Comparison of ENCODE assay signal across 8 cellular contexts in the genomic region with DNA sequence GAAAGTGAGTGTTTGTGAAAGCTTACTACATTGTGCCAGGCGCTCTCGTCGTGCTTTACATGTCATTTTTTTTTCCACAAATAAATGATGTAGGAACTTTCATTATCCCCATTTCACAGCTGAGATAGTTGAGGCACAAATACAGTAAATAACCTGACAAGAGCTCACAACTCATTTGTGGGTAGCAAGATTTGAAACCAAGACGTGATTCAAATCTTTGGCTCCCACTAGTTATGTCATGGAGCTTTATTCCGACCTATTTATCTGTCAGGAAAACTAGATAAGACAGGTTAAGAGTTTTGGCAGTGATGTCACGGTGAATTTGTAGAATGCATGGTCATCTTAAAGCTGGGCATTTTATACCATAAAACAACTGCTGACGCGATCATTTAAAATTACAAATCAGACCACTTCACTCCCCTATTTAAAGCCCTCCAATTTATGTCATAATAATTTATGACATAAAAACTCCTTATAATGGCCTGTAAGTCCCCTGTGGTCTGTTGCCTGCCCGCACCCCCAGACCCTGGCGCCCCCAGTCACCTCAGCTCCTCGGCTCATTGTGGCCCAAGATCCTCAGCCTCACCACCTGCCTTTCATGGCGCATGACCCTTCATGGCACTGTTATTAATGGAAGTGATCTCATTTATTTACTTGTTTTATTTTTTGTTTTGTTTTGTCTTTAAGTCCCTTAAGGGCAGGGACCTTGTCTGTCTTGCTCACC. TPM values are rescaled to one million over a fixed set of nuclear protein-coding genes. Genes with fewer than 3 reads are reported as not detected.
DNase-seq lines count a peak whose midpoint lies in the region; ATAC-seq, FAIRE-seq and TF ChIP-seq lines count a peak whose summit lies in the region.

No MANE protein-coding gene starts in this region.

- no peak for TF ChIP-seq POLR2A in K562 (conservative IDR thresholded peaks at IDR 0.05)

- 81% methylated on average over 12 of the region's 12 CpGs for WGBS in HUES64
- 60% methylated on average over 12 of the region's 12 CpGs for WGBS in K562 (ENCODE audit: insufficient coverage, low coverage, missing lambda C conversion rate)
- 81 to 93% methylated on average over 4 to 5 of the region's 12 CpGs for WGBS in mesodermal cell (ENCODE audit: insufficient coverage in 2 of 2), 2 experiments

- H4K20me1 ChIP-seq in K562 (replicated peaks; ENCODE audit: control insufficient read depth, insufficient read depth, low read length): peaks cover 14% of the 10 kb centered on the region

- H3K9me1 ChIP-seq in K562 (ENCODE audit: control insufficient read depth, insufficient read depth, low read length): no peaks in the 10 kb centered on the region

- H3K79me2 ChIP-seq in K562 (ENCODE audit: control insufficient read depth, insufficient read depth, low read length): peaks cover 44% of the 10 kb centered on the region

- POLR2A ChIA-PET in K562 (lab: Yijun Ruan, JAX): interaction anchor here (0.6 to 1.8 kb wide), 9 partner anchors 10 to 437 kb away, joined by 3 to 6 read pairs (median 4); a partner anchor contains a TSS

- H3K4me3 ChIP-seq in HUES64 (ENCODE audit: low read length) (peak overlapping the region; percentile 92), K562 (peak overlapping the region; percentile 91), mesodermal cell (ENCODE audit: extremely low read depth, insufficient read depth, low read length, poor library complexity, severe bottlenecking) (peak overlapping the region; percentile 99)

- no peak for FAIRE-seq in K562 (lab: Jason Lieb, UNC)

- no peak for TF ChIP-seq EP300 in K562 (IDR thresholded peaks at IDR 0.05; ENCODE audit: low read length)

- TF ChIP-seq CTCF in K562 (IDR thresholded peaks at IDR 0.05 in 2 of 3, conservative IDR thresholded peaks at IDR 0.05 in 1 of 3; ENCODE audit: insufficient read depth in 2 of 3, low read depth in 1 of 3, low read length in 3 of 3) (no peak), GM13977 (IDR thresholded peaks at IDR 0.05; ENCODE audit: extremely low read depth, insufficient read depth, missing control alignments) (no peak)

- DNase-seq in D341Med (ENCODE audit: low spot score) (peak; percentile 46), K562 (ENCODE audit: extremely low read depth in 1 of 4, low spot score in 3 of 4) (no peak), DMS 273 (lab: John Stamatoyannopoulos, UW; ENCODE audit: unreplicated experiment) (no peak), GM13977 (ENCODE audit: low spot score) (no peak)

- H3K27ac ChIP-seq in HUES64 (ENCODE audit: low read depth, low read length): peak overlapping the region; percentile 99; the same call in 1 of the 2 replicates
- peak overlapping the region; percentile 99 for H3K27ac ChIP-seq in K562 (ENCODE audit: extremely low read depth, low read depth, low read length)
- H3K27ac ChIP-seq in mesodermal cell (ENCODE audit: low read depth, low read length, severe bottlenecking): peak overlapping the region; percentile 100

- peak overlapping the region; percentile 95 for H2AFZ ChIP-seq in K562 (ENCODE audit: low read depth, low read length)

- H3K4me1 ChIP-seq in HUES64 (ENCODE audit: insufficient read depth, low read length) (peaks cover 18% of the 10 kb centered on the region; the same call in 1 of the 2 replicates), K562 (replicated peaks in 1 of 2; ENCODE audit: control insufficient read depth in 2 of 2, insufficient read depth in 2 of 2, low read length in 2 of 2) (peaks cover 8 to 10% of the 10 kb centered on the region in 2 experiments; a peak in 4 of 5 replicates), mesodermal cell (ENCODE audit: control insufficient read depth, insufficient read depth, low read length, poor library complexity, severe bottlenecking) (peaks cover 7% of the 10 kb centered on the region)

- intact Hi-C loops in K562 (cut with micrococcal nuclease): loop anchor here (5.0 to 10.0 kb wide), 3 partner anchors 53 to 300 kb away; a partner anchor contains a TSS

- peaks cover 24% of the 10 kb centered on the region for H3K36me3 ChIP-seq in HUES64 (ENCODE audit: insufficient read depth, low read length)
- H3K36me3 ChIP-seq in K562 (ENCODE audit: control insufficient read depth, insufficient read depth, low read length): peaks cover 31% of the 10 kb centered on the region
- H3K36me3 ChIP-seq in mesodermal cell (ENCODE audit: control insufficient read depth, insufficient read depth, low read length): peaks cover 29% of the 10 kb centered on the region

- BruUV-seq in K562 (replicated peaks; lab: Mats Ljungman, UMichigan): TSS peak; percentile 84

- H3K9me3 ChIP-seq in HUES64 (ENCODE audit: insufficient read depth, low read depth, low read length): no peaks in the 10 kb centered on the region
- no peaks in the 10 kb centered on the region for H3K9me3 ChIP-seq in K562 (replicated peaks; ENCODE audit: control insufficient read depth, insufficient read depth, low read depth, low read length)
- H3K9me3 ChIP-seq in mesodermal cell (ENCODE audit: control insufficient read depth, low read length): no peaks in the 10 kb centered on the region

- ATAC-seq in K562: no peak
- no peak for ATAC-seq in GM21786 (IDR thresholded peaks at IDR 0.05; ENCODE audit: unreplicated experiment)
- ATAC-seq in GM19023 (IDR thresholded peaks at IDR 0.05; ENCODE audit: unreplicated experiment): no peak

- in situ Hi-C loops in K562 (cut with MboI) (no loop called here), GM13977 (cut with MboI; ENCODE audit: low pct_unique_long_range_greater_than_20kb, low sequenced_read_pairs, unreplicated experiment) (no loop called here)

- H3K9ac ChIP-seq in HUES64 (ENCODE audit: low read depth, low read length) (peak overlapping the region; percentile 98), K562 (ENCODE audit: insufficient read depth in 1 of 2, low read depth in 2 of 2, low read length in 2 of 2) (peak overlapping the region in 1 of 2 experiments; percentile 99; a peak in 2 of 4 replicates)

- H3K4me2 ChIP-seq in K562 (ENCODE audit: insufficient read depth, low read length): peak overlapping the region; percentile 99

- no peak for TF ChIP-seq RAD21 in K562 (CRISPR knock-in tag; conservative IDR thresholded peaks at IDR 0.05 in 1 of 2, IDR thresholded peaks at IDR 0.05 in 1 of 2)

- CTCF ChIA-PET in K562 (lab: Yijun Ruan, JAX; ENCODE audit: low intra/inter-chr PET ratio): interaction anchor here (0.6 kb wide), 1 partner anchor 168 kb away, joined by 3 read pairs; no protein-coding TSS in a partner anchor

- no peaks in the 10 kb centered on the region for H3K27me3 ChIP-seq in HUES64 (ENCODE audit: insufficient read depth, low read length)
- H3K27me3 ChIP-seq in K562 (ENCODE audit: control insufficient read depth in 2 of 2, insufficient read depth in 2 of 2, low read length in 2 of 2): no peaks in the 10 kb centered on the region

RNA-seq across cellular contexts. Expression of a gene that starts 0.7 kb away (rescaled TPM):
- polyA plus RNA-seq in HUES64 (2013, experiment 1 of 2): 31.7 TPM
- 35.8 TPM for polyA plus RNA-seq in HUES64 (2013, experiment 2 of 2)
- 27.7 and 57.5 TPM in 2 replicates for total RNA-seq in K562 (2011; cell fraction: chromatin; rRNA removed; ENCODE audit: low replicate concordance)
- 17.0 and 21.7 TPM in 2 replicates for total RNA-seq in K562 (2011; cell fraction: nucleolus; rRNA removed)
- 38.3 and 54.1 TPM in 2 replicates for total RNA-seq in K562 (2011; cell fraction: nucleoplasm; rRNA removed)
- 32.4 and 36.9 TPM in 2 replicates for total RNA-seq in K562 (2014; rRNA removed)
- total RNA-seq in K562 (2014; rRNA removed; fragmentation: Illumina TruSeq; extraction: Trizol): 67.4 and 76.1 TPM in 2 replicates
- total RNA-seq in K562 (2015; rRNA removed; fragmentation: Illumina TruSeq; extraction: Trizol): 59.4 and 64.1 TPM in 2 replicates
- total RNA-seq in K562 (2021): 69.8 and 72.8 TPM in 2 replicates
- 51.8 and 54.1 TPM in 2 replicates for polyA plus RNA-seq in K562 (2011; rRNA removed)
- 8.4 and 26.9 TPM in 2 replicates for polyA plus RNA-seq in K562 (2011; cell fraction: cytosol; rRNA removed)
- polyA plus RNA-seq in K562 (2011; cell fraction: nucleus; rRNA removed): 43.7 and 72.4 TPM in 2 replicates
- 36.9 and 43.6 TPM in 2 replicates for polyA plus RNA-seq in K562 (2012)
- 43.7 and 52.3 TPM in 2 replicates for polyA plus RNA-seq in K562 (2014; fragmentation: Illumina TruSeq; extraction: Trizol)
- 10 to 100 TPM; 51.6 to 72.2 TPM for polyA plus RNA-seq in K562 (2014; fragmentation: Nextera tagmentation; extraction: Ambion mirVana)
- polyA plus RNA-seq in K562 (2014; rRNA removed): 33.7 and 35.7 TPM in 2 replicates
- polyA minus RNA-seq in K562 (2011; rRNA and poly(A)+ RNA removed): 77.5 and 93.1 TPM in 2 replicates
- polyA minus RNA-seq in K562 (2011; cell fraction: cytosol; rRNA and poly(A)+ RNA removed): 20.0 and 25.0 TPM in 2 replicates
- 35.1 and 73.0 TPM in 2 replicates for polyA minus RNA-seq in K562 (2011; cell fraction: nucleus; rRNA and poly(A)+ RNA removed)
- 40.7 TPM for polyA plus RNA-seq in mesodermal cell (2013, experiment 1 of 2)
- polyA plus RNA-seq in mesodermal cell (2013, experiment 2 of 2): 45.6 TPM

RNA-seq across cellular contexts. Expression of a gene that starts 32.2 kb away (rescaled TPM):
- polyA plus RNA-seq in HUES64 (2013, experiment 1 of 2): 1.1 TPM
- 1.3 TPM for polyA plus RNA-seq in HUES64 (2013, experiment 2 of 2)
- 1.9 and 3.1 TPM in 2 replicates for total RNA-seq in K562 (2011; cell fraction: chromatin; rRNA removed; ENCODE audit: low replicate concordance)
- total RNA-seq in K562 (2011; cell fraction: nucleolus; rRNA removed): 2.2 and 3.2 TPM in 2 replicates
- 2.9 and 4.5 TPM in 2 replicates for total RNA-seq in K562 (2011; cell fraction: nucleoplasm; rRNA removed)
- total RNA-seq in K562 (2014; rRNA removed) (0.73 and 1.6 TPM in 2 replicates), K562 (2014; rRNA removed; fragmentation: Illumina TruSeq; extraction: Trizol) (2.1 and 2.4 TPM in 2 replicates), K562 (2015; rRNA removed; fragmentation: Illumina TruSeq; extraction: Trizol) (1.3 and 1.4 TPM in 2 replicates), K562 (2021) (1.2 and 2.0 TPM in 2 replicates)
- polyA plus RNA-seq in K562 (2011; rRNA removed) (1.6 and 1.9 TPM in 2 replicates), K562 (2014; fragmentation: Illumina TruSeq; extraction: Trizol) (1.9 and 2.1 TPM in 2 replicates), K562 (2014; fragmentation: Nextera tagmentation; extraction: Ambion mirVana) (1 to 10 TPM; 2.0 to 2.3 TPM), K562 (2014; rRNA removed) (1.3 and 1.9 TPM in 2 replicates)
- 0.40 and 0.80 TPM in 2 replicates for polyA plus RNA-seq in K562 (2011; cell fraction: cytosol; rRNA removed)
- polyA plus RNA-seq in K562 (2011; cell fraction: nucleus; rRNA removed): 0.50 and 0.84 TPM in 2 replicates
- 1.3 and 3.4 TPM in 2 replicates for polyA plus RNA-seq in K562 (2012)
- 1.7 and 3.0 TPM in 2 replicates for polyA minus RNA-seq in K562 (2011; rRNA and poly(A)+ RNA removed)
- 0.73 and 0.86 TPM in 2 replicates for polyA minus RNA-seq in K562 (2011; cell fraction: cytosol; rRNA and poly(A)+ RNA removed)
- 1.1 and 3.8 TPM in 2 replicates for polyA minus RNA-seq in K562 (2011; cell fraction: nucleus; rRNA and poly(A)+ RNA removed)
- 1.9 TPM for polyA plus RNA-seq in mesodermal cell (2013, experiment 1 of 2)
- polyA plus RNA-seq in mesodermal cell (2013, experiment 2 of 2): 2.1 TPM

RNA-seq across cellular contexts. Expression of a gene that starts 54.9 kb away (rescaled TPM):
- polyA plus RNA-seq in HUES64 (2013, experiment 1 of 2): 5.4 TPM
- polyA plus RNA-seq in HUES64 (2013, experiment 2 of 2): 6.9 TPM
- total RNA-seq in K562 (2011; cell fraction: chromatin; rRNA removed; ENCODE audit: low replicate concordance): 31.5 and 84.0 TPM in 2 replicates
- 17.8 and 26.8 TPM in 2 replicates for total RNA-seq in K562 (2011; cell fraction: nucleolus; rRNA removed)
- 41.2 and 45.8 TPM in 2 replicates for total RNA-seq in K562 (2011; cell fraction: nucleoplasm; rRNA removed)
- total RNA-seq in K562 (2014; rRNA removed) (8.9 and 12.0 TPM in 2 replicates), K562 (2014; rRNA removed; fragmentation: Illumina TruSeq; extraction: Trizol) (13.5 and 14.7 TPM in 2 replicates), K562 (2015; rRNA removed; fragmentation: Illumina TruSeq; extraction: Trizol) (10.3 and 11.0 TPM in 2 replicates), K562 (2021) (9.2 and 10.8 TPM in 2 replicates)
- polyA plus RNA-seq in K562 (2011; rRNA removed) (13.6 and 14.0 TPM in 2 replicates), K562 (2014; fragmentation: Illumina TruSeq; extraction: Trizol) (11.5 and 13.1 TPM in 2 replicates), K562 (2014; fragmentation: Nextera tagmentation; extraction: Ambion mirVana) (1 to 10 TPM; 4.6 to 4.9 TPM), K562 (2014; rRNA removed) (10.0 and 11.5 TPM in 2 replicates)
- 3.0 and 5.6 TPM in 2 replicates for polyA plus RNA-seq in K562 (2011; cell fraction: cytosol; rRNA removed)
- 36.2 and 37.7 TPM in 2 replicates for polyA plus RNA-seq in K562 (2011; cell fraction: nucleus; rRNA removed)
- 9.6 and 15.1 TPM in 2 replicates for polyA plus RNA-seq in K562 (2012)
- polyA minus RNA-seq in K562 (2011; rRNA and poly(A)+ RNA removed): 19.0 and 29.5 TPM in 2 replicates
- 4.7 and 5.1 TPM in 2 replicates for polyA minus RNA-seq in K562 (2011; cell fraction: cytosol; rRNA and poly(A)+ RNA removed)
- 18.6 and 33.8 TPM in 2 replicates for polyA minus RNA-seq in K562 (2011; cell fraction: nucleus; rRNA and poly(A)+ RNA removed)
- polyA plus RNA-seq in mesodermal cell (2013, experiment 1 of 2): 11.7 TPM
- polyA plus RNA-seq in mesodermal cell (2013, experiment 2 of 2): 12.9 TPM
